8 cellular contexts compared by ENCODE assay signal in genomic region chr2:181810823-181811695, GRCh38.
DNase-seq lines count a peak whose midpoint lies in the region; ATAC-seq and TF ChIP-seq lines count a peak whose summit lies in the region.

No MANE protein-coding gene starts in this region.

- H3K4me3 Mint-ChIP-seq in activated naive CD4-positive, alpha-beta T cell treated with anti-CD3 and anti-CD28 coated beads for 36 hours, result no peak overlapping the region

- TF ChIP-seq CTCF in HCT116 (IDR thresholded peaks at IDR 0.05 in 2 of 3, conservative IDR thresholded peaks at IDR 0.05 in 1 of 3; ENCODE audit: borderline replicate concordance in 1 of 3, insufficient read depth in 1 of 3, low read depth in 2 of 3, low read length in 2 of 3) (no peak), omental fat pad (IDR thresholded peaks at IDR 0.05) (no peak)

- H3K79me2 ChIP-seq in HCT116 (ENCODE audit: insufficient read depth, low read length), result no peaks in the 10 kb centered on the region

- no peaks in the 10 kb centered on the region for H3K9me3 Mint-ChIP-seq in activated naive CD4-positive, alpha-beta T cell treated with anti-CD3 and anti-CD28 coated beads for 36 hours

- no peak overlapping the region for H2AFZ ChIP-seq in HCT116 (ENCODE audit: low read depth, low read length, poor library complexity, severe bottlenecking)

- intact Hi-C loops in HCT116 (cut with micrococcal nuclease), result loop anchor here (2.0 to 5.0 kb wide), 4 partner anchors 20 to 82 kb away; no protein-coding TSS in a partner anchor
- intact Hi-C loops in activated naive CD4-positive, alpha-beta T cell treated with anti-CD3 and anti-CD28 coated beads for 36 hours (cut with micrococcal nuclease), result loop anchor here (2.0 kb wide), 1 partner anchor 20 kb away; no protein-coding TSS in a partner anchor

- H3K4me1 Mint-ChIP-seq in activated naive CD4-positive, alpha-beta T cell treated with anti-CD3 and anti-CD28 coated beads for 36 hours (ENCODE audit: low read depth), result peaks cover 7% of the 10 kb centered on the region

- H3K4me2 ChIP-seq in HCT116 (ENCODE audit: low read length), result peak overlapping the region; percentile 66

- peak; percentile 98 for DNase-seq in HCT116 (ENCODE audit: low read depth, low spot score)
- DNase-seq in fibroblast of gingiva (ENCODE audit: low read depth), result peak; percentile 49
- DNase-seq in omental fat pad (ENCODE audit: low spot score), result no peak
- no peak for DNase-seq in activated naive CD4-positive, alpha-beta T cell treated with anti-CD3 and anti-CD28 coated beads for 36 hours
- DNase-seq in DMS114 treated with DMSO at 0.1 percent for 48 hours (lab: John Stamatoyannopoulos, UW; ENCODE audit: unreplicated experiment), result no peak
- DNase-seq in cerebellar cortex (ENCODE audit: low spot score), result no peak

- no peaks in the 10 kb centered on the region for H4K20me1 ChIP-seq in HCT116 (ENCODE audit: insufficient read depth)

- peak overlapping the region; percentile 65 for H3K9ac ChIP-seq in HCT116 (ENCODE audit: low read length)

- H3K27ac Mint-ChIP-seq in activated naive CD4-positive, alpha-beta T cell treated with anti-CD3 and anti-CD28 coated beads for 36 hours, result no peak overlapping the region

- TF ChIP-seq RAD21 in HCT116 (IDR thresholded peaks at IDR 0.05; ENCODE audit: low read depth), result peak; percentile 53

- ATAC-seq in HCT116 (peak; percentile 81), omental fat pad (ENCODE audit: low FRiP score) (peak; percentile 83), GM21737 (IDR thresholded peaks at IDR 0.05; ENCODE audit: unreplicated experiment) (no peak)

- no peaks in the 10 kb centered on the region for H3K36me3 Mint-ChIP-seq in activated naive CD4-positive, alpha-beta T cell treated with anti-CD3 and anti-CD28 coated beads for 36 hours (ENCODE audit: low read depth)

- POLR2A ChIA-PET in HCT116 (lab: Charles Lee), result interaction anchor here (1.0 to 4.5 kb wide), 11 partner anchors 7 to 91 kb away, joined by 3 to 20 read pairs (median 4); partner anchors contain the start of gene ITPRID2

- peaks cover 4% of the 10 kb centered on the region for H3K27me3 Mint-ChIP-seq in activated naive CD4-positive, alpha-beta T cell treated with anti-CD3 and anti-CD28 coated beads for 36 hours (ENCODE audit: low read depth)

- no peaks in the 10 kb centered on the region for H3K9me3 ChIP-seq in HCT116 (ENCODE audit: control insufficient read depth in 1 of 2, insufficient read depth in 1 of 2, low read depth in 1 of 2, low read length in 2 of 2)

- peak overlapping the region; percentile 98 for H3K27ac ChIP-seq in HCT116 (ENCODE audit: low read depth, low read length)

- peaks cover 88 to 96% of the 10 kb centered on the region in 2 experiments for H3K4me1 ChIP-seq in HCT116 (ENCODE audit: control insufficient read depth in 1 of 2, insufficient read depth in 2 of 2, low read length in 2 of 2)

- RAD21 ChIA-PET in HCT116 (lab: Charles Lee; ENCODE audit: low non-redundant PET in 1 of 2, low total read pairs in 2 of 2, uncharacterized antibody in 2 of 2, unreplicated experiment in 2 of 2), result no interaction called here

- H3K36me3 ChIP-seq in HCT116 (ENCODE audit: control insufficient read depth in 1 of 2, insufficient read depth in 2 of 2, low read length in 2 of 2), result no peaks in the 10 kb centered on the region

- TSS peak; percentile 89 for BruUV-seq in HCT116 (replicated peaks; lab: Mats Ljungman, UMichigan)

- peak overlapping the region in 1 of 2 experiments; percentile 6; a peak in 1 of 4 replicates for H3K4me3 ChIP-seq in HCT116 (replicated peaks in 1 of 2; ENCODE audit: low read depth in 1 of 2, low read length in 2 of 2)

- peak; percentile 61 for TF ChIP-seq POLR2A in HCT116 (IDR thresholded peaks at IDR 0.05; ENCODE audit: borderline replicate concordance, extremely low read depth, insufficient read depth, insufficient read length)

- CTCF ChIA-PET in HCT116 (lab: Charles Lee), result interaction anchor here (0.7 kb wide), 1 partner anchor 266 kb away, joined by 3 read pairs; no protein-coding TSS in a partner anchor
- CTCF ChIA-PET in activated naive CD4-positive, alpha-beta T cell treated with anti-CD3 and anti-CD28 coated beads for 36 hours (lab: Charles Lee), result interaction anchor here (0.7 kb wide), 1 partner anchor 13 kb away, joined by 3 read pairs; no protein-coding TSS in a partner anchor

- no peaks in the 10 kb centered on the region for H3K27me3 ChIP-seq in HCT116 (ENCODE audit: insufficient read depth, low read length)

- no peaks in the 10 kb centered on the region for H3K9me2 ChIP-seq in HCT116 (ENCODE audit: insufficient read depth)

TF ChIP-seq in HCT116, 20 proteins besides CTCF, POLR2A, EP300 and RAD21 (continues in another document):
- TF ChIP-seq EZH2phosphoT487 (IDR thresholded peaks at IDR 0.05; ENCODE audit: borderline replicate concordance) (no peak), SIN3A (IDR thresholded peaks at IDR 0.05; ENCODE audit: low read depth) (peak; percentile 89), YY1 (IDR thresholded peaks at IDR 0.05; ENCODE audit: extremely low read depth, insufficient replicate concordance, low read depth, low read length) (peak; percentile 66), JUND (IDR thresholded peaks at IDR 0.05) (peak; percentile 100), CEBPB (IDR thresholded peaks at IDR 0.05; ENCODE audit: low read depth) (peak; percentile 97), REST (IDR thresholded peaks at IDR 0.05; ENCODE audit: low read depth) (no peak), ZNF274 (IDR thresholded peaks at IDR 0.05; ENCODE audit: low read depth, low read length) (no peak)

TF ChIP-seq in PFSK-1, 5 proteins besides CTCF, POLR2A, EP300 and RAD21:
- TF ChIP-seq SIN3A (IDR thresholded peaks at IDR 0.05; ENCODE audit: borderline replicate concordance, insufficient read depth, low read length) (peak; percentile 76; the same call in 1 of the 2 replicates), TAF1 (IDR thresholded peaks at IDR 0.05; ENCODE audit: borderline replicate concordance, insufficient read depth, low read length) (peak; percentile 59; the same call in 1 of the 2 replicates), FOXP2 (optimal IDR thresholded peaks at IDR 0.05; ENCODE audit: borderline replicate concordance, extremely low read depth, extremely low read length, insufficient read depth) (no peak), REST (IDR thresholded peaks at IDR 0.05; ENCODE audit: insufficient read depth in 1 of 2, low read depth in 2 of 2, low read length in 2 of 2) (0 out of 4 replicates have a peak, but pooled peaks of 1 of the 2 experiments have one; percentile 57), POLR2AphosphoS5 (IDR thresholded peaks at IDR 0.05; ENCODE audit: low read depth, low read length) (0 out of 2 replicates have a peak, but pooled peaks have one; percentile 36)
TF ChIP-seq in PFSK-1: peak in this region for 4.

Comparison
In these comparisons a context has a peak if more than half of its experiments do, and no peak if none do; other contexts are left out.
1. DNase-seq: peak in HCT116 (single experiment) and fibroblast of gingiva (single experiment); none in omental fat pad (single experiment), activated naive CD4-positive, alpha-beta T cell treated with anti-CD3 and anti-CD28 coated beads for 36 hours (single experiment), DMS114 treated with DMSO at 0.1 percent for 48 hours (single experiment) and cerebellar cortex (single experiment).